11 cellular contexts compared by ENCODE assay signal in genomic region chr2:3636009-3636327, GRCh38. TPM values are rescaled to one million over a fixed set of nuclear protein-coding genes. Genes with fewer than 3 reads are reported as not detected.
A peak's percentile ranks its signal among the peaks of the same experiment; 100 is the strongest.
DNase-seq lines count a peak whose midpoint lies in the region; ATAC-seq and TF ChIP-seq lines count a peak whose summit lies in the region.
"Not testable (repeated sequence)": the region's sequence is repeated elsewhere in the genome, so short reads cannot be mapped to it uniquely, and the experiment has no call there.
"Had no signal": no experiment of that assay in that cellular context is flagged by ENCODE, and none has a peak within 500 bp of the region (broad histone marks: within the 10 kb centered on the region; RNA-seq: fewer than 3 reads in every experiment).

No MANE protein-coding gene starts in this region.

- H3K4me2 ChIP-seq in PC-3 (ENCODE audit: low read length), result peak overlapping the region; percentile 68

- not testable (repeated sequence) for DNase-seq in BJ (ENCODE audit: low read depth); PC-3; left colon
- DNase-seq in activated effector memory CD4-positive, alpha-beta T cell treated with anti-CD3 and anti-CD28 coated beads, Interleukin-2, amount 50 U/mL, for 16 hours, result peak; percentile 27
- peak in 9 of 10 donors; percentile 19 to 73 (median 44) for DNase-seq in dorsolateral prefrontal cortex
- peak in 4 of 5 donors; percentile 22 to 66 (median 34) for DNase-seq in ovary
- peak; percentile 20 for DNase-seq in stomach

- CTCF ChIA-PET in BJ (lab: Yijun Ruan, JAX), result interaction anchor here (3.4 kb wide), 1 partner anchor 15 kb away, joined by 15 read pairs; no protein-coding TSS in a partner anchor
- CTCF ChIA-PET in PC-3 (lab: Charles Lee), result not testable (repeated sequence)

- peak overlapping the region; percentile 29 for H3K4me3 ChIP-seq in BJ (ENCODE audit: low read depth, low read length)
- H3K4me3 ChIP-seq in PC-3 (ENCODE audit: low read length), result peak overlapping the region; percentile 50
- not testable (repeated sequence) for H3K4me3 ChIP-seq in dorsolateral prefrontal cortex, ovary, stomach

- H3K9me3 ChIP-seq in PC-3 (ENCODE audit: low read length); ovary; stomach: not testable (repeated sequence)

- H3K9ac ChIP-seq in PC-3 (ENCODE audit: low read length), result not testable (repeated sequence)

- peak overlapping the region; percentile 63; the same call in 1 of the 2 replicates for H2AFZ ChIP-seq in PC-3 (ENCODE audit: low read length)

- not testable (repeated sequence) for H3K4me1 ChIP-seq in PC-3 (ENCODE audit: insufficient read depth, low read length); stomach
- peaks cover 29% of the 10 kb centered on the region for H3K4me1 ChIP-seq in ovary (ENCODE audit: insufficient read depth)

- H3K79me2 ChIP-seq in PC-3 (ENCODE audit: low read length), result not testable (repeated sequence)

- TF ChIP-seq CTCF in BJ (IDR thresholded peaks at IDR 0.05; ENCODE audit: insufficient read depth, low read depth, low read length); PC-3 (conservative IDR thresholded peaks at IDR 0.05; ENCODE audit: low read depth, low read length); dorsolateral prefrontal cortex (IDR thresholded peaks at IDR 0.05 in 54 of 56, conservative IDR thresholded peaks at IDR 0.05 in 2 of 56; ENCODE audit: low read depth in 1 of 56, partially characterized antibody in 56 of 56); ovary (IDR thresholded peaks at IDR 0.05); stomach (IDR thresholded peaks at IDR 0.05): not testable (repeated sequence)

- not testable (repeated sequence) for H4K20me1 ChIP-seq in PC-3 (ENCODE audit: low read length)

- BruUV-seq in PC-3 (replicated peaks; lab: Mats Ljungman, UMichigan), result not testable (repeated sequence)

- not testable (repeated sequence) for H3K27me3 ChIP-seq in BJ (ENCODE audit: control insufficient read depth, insufficient read depth, low read length); dorsolateral prefrontal cortex; ovary; stomach
- peaks cover 17% of the 10 kb centered on the region for H3K27me3 ChIP-seq in PC-3 (ENCODE audit: low read length)

- intact Hi-C loops in PC-3 (cut with micrococcal nuclease); dorsolateral prefrontal cortex (cut with DNase I); left colon (cut with DNase I, micrococcal nuclease); ovary (cut with DNase I); stomach (cut with DNase I; ENCODE audit: low total_unique reads): not testable (repeated sequence)

- 52 to 77% (median 72%) methylated on average over 16 of the region's 16 CpGs for WGBS in ovary, 3 donors
- WGBS in stomach, 5 donors, result 86 to 95% (median 89%) methylated on average over 16 of the region's 16 CpGs

- H3K36me3 ChIP-seq in BJ (ENCODE audit: control insufficient read depth, insufficient read depth, low read length); PC-3 (ENCODE audit: low read depth, low read length); ovary; stomach: not testable (repeated sequence)

- not testable (repeated sequence) for ATAC-seq in PC-3
- peak; percentile 11 for ATAC-seq in left colon

- H3K27ac ChIP-seq in PC-3 (ENCODE audit: low read length); stomach: not testable (repeated sequence)
- H3K27ac ChIP-seq in dorsolateral prefrontal cortex (peak overlapping the region in 17 of 59 donors; percentile 9 to 85 (median 58)), ovary (peak overlapping the region; percentile 7 to 12)

- TF ChIP-seq POLR2A in ovary (IDR thresholded peaks at IDR 0.05); stomach (IDR thresholded peaks at IDR 0.05): not testable (repeated sequence)

- POLR2A ChIA-PET in BJ (lab: Charles Lee); PC-3 (lab: Charles Lee; ENCODE audit: unreplicated experiment): not testable (repeated sequence)

- not testable (repeated sequence) for H3K9me2 ChIP-seq in PC-3 (replicated peaks; ENCODE audit: low read length)

- TF ChIP-seq EP300 in ovary (IDR thresholded peaks at IDR 0.05); stomach (IDR thresholded peaks at IDR 0.05): not testable (repeated sequence)

- H3F3A ChIP-seq in PC-3 (ENCODE audit: low read length, unreplicated experiment), result not testable (repeated sequence)

RNA-seq across cellular contexts. Expression of gene ALLC, which starts 22.0 kb away (rescaled TPM):
- not detected in 2 replicates for polyA plus RNA-seq in BJ (2011; rRNA removed)
- polyA minus RNA-seq in BJ (2011; rRNA and poly(A)+ RNA removed), result not detected in 2 replicates
- total RNA-seq in PC-3 (2014; rRNA removed), result not detected in 2 replicates
- 1 to 10 TPM in 24 of 120 experiments, under 1 TPM in 32, not detected in 64; 0.28 to 3.5 (median 0.85) TPM for total RNA-seq in dorsolateral prefrontal cortex
- total RNA-seq in left colon, result not detected
- total RNA-seq in ovary, result under 1 TPM in 2 of 7 donors, not detected in 5; 0.20 to 0.50 TPM
- 1 to 10 TPM; 1.0 to 1.2 TPM for polyA plus RNA-seq in ovary
- not detected for total RNA-seq in stomach
- polyA plus RNA-seq in stomach, result not detected
- total RNA-seq: CD8-positive, alpha-beta T cell; HT-29; OCI-LY7 had no signal
- polyA plus RNA-seq: A549 had no signal

RNA-seq across cellular contexts. Expression of gene COLEC11, which starts 41.1 kb away (rescaled TPM):
- polyA plus RNA-seq in BJ (2011; rRNA removed), result 0.07 and 0.15 TPM in 2 replicates
- polyA minus RNA-seq in BJ (2011; rRNA and poly(A)+ RNA removed), result not detected in 2 replicates
- 0.44 TPM in 1 of 2 replicates, not detected in the other for total RNA-seq in PC-3 (2014; rRNA removed)
- 1 to 10 TPM in 100 of 120 experiments, under 1 TPM in 15, not detected in 5; 0.49 to 9.5 (median 1.8) TPM for total RNA-seq in dorsolateral prefrontal cortex
- 1 to 10 TPM in 1 of 2 donors, under 1 TPM in 1; 0.85 to 1.2 TPM for total RNA-seq in left colon
- 10 to 100 TPM; 16.7 to 99.0 (median 59.9) TPM for total RNA-seq in ovary
- 100 to 1,000 TPM in 1 of 2 donors, 10 to 100 TPM in 1; 19.5 to 187 TPM for polyA plus RNA-seq in ovary
- 1 to 10 TPM in 2 of 5 donors, not detected in 3; 2.0 to 4.5 TPM for total RNA-seq in stomach
- polyA plus RNA-seq in stomach, result 1 to 10 TPM; 2.1 to 9.9 (median 3.3) TPM
- total RNA-seq: CD8-positive, alpha-beta T cell; HT-29 had no signal
